In genomic region chr2:114729025-114729424, GRCh38 we compare ENCODE assay signal across 1 cellular context.
TF ChIP-seq lines count a peak whose summit lies in the region.

No MANE protein-coding gene starts in this region.

TF ChIP-seq in liver, 16 proteins besides CTCF, POLR2A, EP300 and RAD21 (continued from another document):
- TF ChIP-seq REST (IDR thresholded peaks at IDR 0.05) (no peak), RXRA (IDR thresholded peaks at IDR 0.05) (no peak)
